Comparison of ENCODE assay signal across 1 cellular context in genomic region chr15:50828610-50829206, GRCh38.
A peak's percentile ranks its signal among the peaks of the same experiment; 100 is the strongest.
TF ChIP-seq lines count a peak whose summit lies in the region.

No MANE protein-coding gene starts in this region.

TF ChIP-seq in K562, 482 proteins besides CTCF, POLR2A, EP300 and RAD21 (continued from another document):
- TF ChIP-seq PATZ1 (CRISPR knock-in tag; IDR thresholded peaks at IDR 0.05; ENCODE audit: borderline replicate concordance) (no peak), DACH1 (IDR thresholded peaks at IDR 0.05; ENCODE audit: partially characterized antibody) (peak; percentile 54), NFIX (CRISPR knock-in tag; IDR thresholded peaks at IDR 0.05; ENCODE audit: low read depth) (no peak), HDAC1 (IDR thresholded peaks at IDR 0.05) (0 out of 4 replicates have a peak, but pooled peaks of 1 of the 2 experiments have one; percentile 53), ZNF518B (CRISPR knock-in tag; IDR thresholded peaks at IDR 0.05) (no peak), CBFA2T3 (IDR thresholded peaks at IDR 0.05) (peak; percentile 38; the same call in 1 of the 2 replicates), ZNF197 (CRISPR knock-in tag; IDR thresholded peaks at IDR 0.05; ENCODE audit: low read depth) (no peak), ZFP36 (IDR thresholded peaks at IDR 0.05; ENCODE audit: low read depth, low read length, partially characterized antibody) (peak; percentile 15), NFATC3 (IDR thresholded peaks at IDR 0.05) (no peak), KLF10 (CRISPR knock-in tag; IDR thresholded peaks at IDR 0.05) (no peak), SRSF3 (IDR thresholded peaks at IDR 0.05; ENCODE audit: insufficient read depth, low read length) (no peak), ZBTB8A (IDR thresholded peaks at IDR 0.05; ENCODE audit: partially characterized antibody) (no peak), CCNT2 (IDR thresholded peaks at IDR 0.05; ENCODE audit: borderline replicate concordance, extremely low read depth, insufficient read length, low read depth, low read length) (no peak), NCOA6 (IDR thresholded peaks at IDR 0.05) (no peak), TRIM28 (IDR thresholded peaks at IDR 0.05) (no peak), RBBP5 (IDR thresholded peaks at IDR 0.05; ENCODE audit: borderline replicate concordance, insufficient read depth, low read length, poor library complexity, severe bottlenecking) (no peak), ZNF184 (CRISPR knock-in tag; IDR thresholded peaks at IDR 0.05) (no peak), HDAC3 (IDR thresholded peaks at IDR 0.05; ENCODE audit: borderline replicate concordance, partially characterized antibody) (no peak)
- TF ChIP-seq, protein P1, sequence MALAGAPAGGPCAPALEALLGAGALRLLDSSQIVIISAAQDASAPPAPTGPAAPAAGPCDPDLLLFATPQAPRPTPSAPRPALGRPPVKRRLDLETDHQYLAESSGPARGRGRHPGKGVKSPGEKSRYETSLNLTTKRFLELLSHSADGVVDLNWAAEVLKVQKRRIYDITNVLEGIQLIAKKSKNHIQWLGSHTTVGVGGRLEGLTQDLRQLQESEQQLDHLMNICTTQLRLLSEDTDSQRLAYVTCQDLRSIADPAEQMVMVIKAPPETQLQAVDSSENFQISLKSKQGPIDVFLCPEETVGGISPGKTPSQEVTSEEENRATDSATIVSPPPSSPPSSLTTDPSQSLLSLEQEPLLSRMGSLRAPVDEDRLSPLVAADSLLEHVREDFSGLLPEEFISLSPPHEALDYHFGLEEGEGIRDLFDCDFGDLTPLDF (CRISPR knock-in tag; IDR thresholded peaks at IDR 0.05) = no peak
- TF ChIP-seq, protein P2, sequence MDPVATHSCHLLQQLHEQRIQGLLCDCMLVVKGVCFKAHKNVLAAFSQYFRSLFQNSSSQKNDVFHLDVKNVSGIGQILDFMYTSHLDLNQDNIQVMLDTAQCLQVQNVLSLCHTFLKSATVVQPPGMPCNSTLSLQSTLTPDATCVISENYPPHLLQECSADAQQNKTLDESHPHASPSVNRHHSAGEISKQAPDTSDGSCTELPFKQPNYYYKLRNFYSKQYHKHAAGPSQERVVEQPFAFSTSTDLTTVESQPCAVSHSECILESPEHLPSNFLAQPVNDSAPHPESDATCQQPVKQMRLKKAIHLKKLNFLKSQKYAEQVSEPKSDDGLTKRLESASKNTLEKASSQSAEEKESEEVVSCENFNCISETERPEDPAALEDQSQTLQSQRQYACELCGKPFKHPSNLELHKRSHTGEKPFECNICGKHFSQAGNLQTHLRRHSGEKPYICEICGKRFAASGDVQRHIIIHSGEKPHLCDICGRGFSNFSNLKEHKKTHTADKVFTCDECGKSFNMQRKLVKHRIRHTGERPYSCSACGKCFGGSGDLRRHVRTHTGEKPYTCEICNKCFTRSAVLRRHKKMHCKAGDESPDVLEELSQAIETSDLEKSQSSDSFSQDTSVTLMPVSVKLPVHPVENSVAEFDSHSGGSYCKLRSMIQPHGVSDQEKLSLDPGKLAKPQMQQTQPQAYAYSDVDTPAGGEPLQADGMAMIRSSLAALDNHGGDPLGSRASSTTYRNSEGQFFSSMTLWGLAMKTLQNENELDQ (CRISPR knock-in tag; IDR thresholded peaks at IDR 0.05; ENCODE audit: borderline replicate concordance) = no peak
TF ChIP-seq in K562: peak in this region for 42.
